ENCODE assay signal across 1 cellular context in the genomic region with DNA sequence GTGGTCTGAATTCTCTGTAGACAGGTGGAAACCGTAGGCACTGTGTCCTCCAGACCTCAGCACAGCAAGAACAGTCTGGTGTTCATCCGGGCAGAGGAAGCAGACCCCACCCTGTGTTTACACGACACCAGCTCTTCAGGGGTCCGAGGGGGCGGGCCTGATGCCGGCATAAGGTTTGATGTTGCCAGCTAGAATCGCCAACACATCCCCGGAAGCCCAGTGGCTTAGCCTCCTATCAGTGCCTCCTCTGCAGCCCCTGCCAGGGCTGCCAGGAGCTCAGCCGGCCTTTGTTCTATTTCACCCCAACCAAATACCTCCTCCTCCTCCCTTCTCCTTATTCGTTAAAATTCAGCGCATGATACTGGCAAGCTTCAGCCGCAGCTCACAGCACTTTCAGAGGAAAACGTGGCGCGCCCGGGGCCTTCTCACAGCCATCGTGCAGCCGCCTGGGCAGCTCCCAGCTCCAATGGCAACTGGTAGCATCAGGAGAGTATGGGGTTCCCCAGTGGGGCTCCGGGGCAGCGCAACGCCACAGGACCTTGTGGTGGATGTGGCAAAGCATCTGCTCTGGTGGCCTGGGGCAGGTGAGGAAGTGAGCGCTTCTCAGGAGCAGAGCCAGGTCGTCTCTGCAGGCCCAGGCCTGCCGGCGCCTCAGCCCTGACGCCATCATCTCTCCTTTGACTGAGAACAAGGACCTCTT.
TF ChIP-seq lines count a peak whose summit lies in the region.

No MANE protein-coding gene starts in this region.

TF ChIP-seq in HepG2, 621 proteins besides CTCF, POLR2A, EP300 and RAD21 (continued from another document):
- TF ChIP-seq ZXDC (CRISPR knock-in tag; IDR thresholded peaks at IDR 0.05) (no peak), PHF21A (CRISPR knock-in tag; IDR thresholded peaks at IDR 0.05) (no peak), HNRNPL (IDR thresholded peaks at IDR 0.05; ENCODE audit: low read depth, low read length) (no peak), HNRNPH1 (optimal IDR thresholded peaks at IDR 0.05; ENCODE audit: low read depth, low read length) (no peak), HNF4G (IDR thresholded peaks at IDR 0.05; ENCODE audit: borderline replicate concordance, low read depth, low read length) (no peak), HNF4G (CRISPR knock-in tag; IDR thresholded peaks at IDR 0.05; ENCODE audit: borderline replicate concordance, low read depth) (no peak)
